21 cellular contexts compared by ENCODE assay signal in genomic region chr2:231919341-231920035, GRCh38. TPM values are rescaled to one million over a fixed set of nuclear protein-coding genes. Genes with fewer than 3 reads are reported as not detected.
"Had no signal": no experiment of that assay in that cellular context is flagged by ENCODE, and none has a peak within 500 bp of the region (broad histone marks: within the 10 kb centered on the region; RNA-seq: fewer than 3 reads in every experiment).

No MANE protein-coding gene starts in this region.

- H3K9me3 ChIP-seq: esophagus muscularis mucosa, neutrophil, pancreas, right lobe of liver, vagina had no signal

- H3K4me1 Mint-ChIP-seq: mesothelial cell of epicardium had no signal

- H3K4me1 ChIP-seq: pancreas, right lobe of liver had no signal

- H3K27me3 ChIP-seq: right lobe of liver, vagina had no signal

- H3K4me3 ChIP-seq: esophagus muscularis mucosa, pancreas, right lobe of liver, skin epidermis, vagina had no signal

- H3K27ac Mint-ChIP-seq: activated naive CD4-positive, alpha-beta T cell treated with anti-CD3 and anti-CD28 coated beads for 36 hours; brain; mesothelial cell of epicardium; stimulated activated memory B cell treated with anti-CD40 and anti-IgM and Interleukin-4, amounts not matched to agents 10 μg/mL and 1 μg/mL and 100 μg/mL, for 72 hours; T-cell had no signal

- H3K9me3 Mint-ChIP-seq: activated naive CD4-positive, alpha-beta T cell treated with anti-CD3 and anti-CD28 coated beads for 36 hours; brain; mesothelial cell of epicardium; naive thymus-derived CD8-positive, alpha-beta T cell; stimulated activated memory B cell treated with anti-CD40 and anti-IgM and Interleukin-4, amounts not matched to agents 10 μg/mL and 1 μg/mL and 100 μg/mL, for 72 hours; T-cell had no signal

- DNase-seq: activated naive CD4-positive, alpha-beta T cell treated with anti-CD3 and anti-CD28 coated beads for 36 hours; activated T-cell treated with anti-CD3 and anti-CD28 coated beads, Interleukin-2, amount 50 U/mL, for 48 hours; central memory CD4-positive, alpha-beta T cell; effector memory CD4-positive, alpha-beta T cell; hypothalamus; naive thymus-derived CD8-positive, alpha-beta T cell; T-cell; trophoblast cell; WERI-Rb-1 had no signal

- ATAC-seq: naive thymus-derived CD8-positive, alpha-beta T cell; pancreas; right lobe of liver; stimulated activated memory B cell treated with anti-CD40 and anti-IgM and Interleukin-4, amounts not matched to agents 10 μg/mL and 1 μg/mL and 100 μg/mL, for 72 hours; T-cell had no signal

- H3K36me3 Mint-ChIP-seq: brain; mesothelial cell of epicardium; naive thymus-derived CD8-positive, alpha-beta T cell; stimulated activated memory B cell treated with anti-CD40 and anti-IgM and Interleukin-4, amounts not matched to agents 10 μg/mL and 1 μg/mL and 100 μg/mL, for 72 hours; T-cell had no signal

- H3K4me3 Mint-ChIP-seq: activated naive CD4-positive, alpha-beta T cell treated with anti-CD3 and anti-CD28 coated beads for 36 hours; brain; mesothelial cell of epicardium; naive thymus-derived CD8-positive, alpha-beta T cell; stimulated activated memory B cell treated with anti-CD40 and anti-IgM and Interleukin-4, amounts not matched to agents 10 μg/mL and 1 μg/mL and 100 μg/mL, for 72 hours; T-cell had no signal

- H3K27ac ChIP-seq: esophagus muscularis mucosa, neutrophil, pancreas, right lobe of liver, skin epidermis, vagina, WERI-Rb-1 had no signal

- H3K36me3 ChIP-seq: esophagus muscularis mucosa, neutrophil, pancreas, right lobe of liver, vagina, WERI-Rb-1 had no signal

RNA-seq across cellular contexts. Expression of gene NPPC, which starts 6.7 kb away (rescaled TPM):
- total RNA-seq: dermis microvascular lymphatic vessel endothelial cell; endothelial cell of umbilical vein; naive thymus-derived CD8-positive, alpha-beta T cell; pancreas; pulmonary artery endothelial cell; right lobe of liver had no signal
